In genomic region chr1:160795951-160796383, GRCh38 we compare ENCODE assay signal across 8 cellular contexts. TPM values are rescaled to one million over a fixed set of nuclear protein-coding genes. Genes with fewer than 3 reads are reported as not detected.
A peak's percentile ranks its signal among the peaks of the same experiment; 100 is the strongest.
DNase-seq lines count a peak whose midpoint lies in the region; ATAC-seq and TF ChIP-seq lines count a peak whose summit lies in the region.

LY9 (plus strand) TSS chr1:160796174; CDS start chr1:160796188, 14 bp downstream.

- POLR2A ChIA-PET in activated CD4-positive, alpha-beta memory T cell treated with anti-CD3 and anti-CD28 coated beads for 36 hours (lab: Charles Lee): interaction anchor here (0.7 to 4.0 kb wide), 9 partner anchors 14 to 273 kb away, joined by 3 to 23 read pairs (median 5); no protein-coding TSS in a partner anchor

- in situ Hi-C loops in G401 (cut with HindIII; ENCODE audit: low sequenced_read_pairs): no loop called here

- TF ChIP-seq EP300 in upper lobe of left lung (IDR thresholded peaks at IDR 0.05): no peak

- ATAC-seq in GM19397 (IDR thresholded peaks at IDR 0.05; ENCODE audit: unreplicated experiment): peak; percentile 72
- ATAC-seq in HG03354 (IDR thresholded peaks at IDR 0.05; ENCODE audit: poor library complexity, severe bottlenecking, unreplicated experiment): peak; percentile 85
- peak; percentile 61 to 64 for ATAC-seq in upper lobe of left lung (ENCODE audit: low FRiP score in 2 of 2)

- peaks cover 61% of the 10 kb centered on the region for H3K4me1 Mint-ChIP-seq in activated CD4-positive, alpha-beta memory T cell treated with anti-CD3 and anti-CD28 coated beads for 36 hours (ENCODE audit: low read depth)
- H3K4me1 Mint-ChIP-seq in type B pancreatic cell (ENCODE audit: unreplicated experiment): no peaks in the 10 kb centered on the region

- no peaks in the 10 kb centered on the region for H3K36me3 ChIP-seq in upper lobe of left lung

- TF ChIP-seq CTCF in upper lobe of left lung (IDR thresholded peaks at IDR 0.05) (no peak), type B pancreatic cell (conservative IDR thresholded peaks at IDR 0.05) (no peak)

- H3K36me3 Mint-ChIP-seq in activated CD4-positive, alpha-beta memory T cell treated with anti-CD3 and anti-CD28 coated beads for 36 hours: no peaks in the 10 kb centered on the region
- H3K36me3 Mint-ChIP-seq in type B pancreatic cell: no peaks in the 10 kb centered on the region

- no peaks in the 10 kb centered on the region for H3K9me3 ChIP-seq in upper lobe of left lung

- CTCF ChIA-PET in activated CD4-positive, alpha-beta memory T cell treated with anti-CD3 and anti-CD28 coated beads for 36 hours (lab: Charles Lee): interaction anchor here (0.7 to 8.6 kb wide), 16 partner anchors 11 to 189 kb away, joined by 3 to 77 read pairs (median 5); no protein-coding TSS in a partner anchor

- WGBS in upper lobe of left lung, 2 donors: 79% methylated on average over 4 of the region's 4 CpGs

- peak within 1 kb of the TSS in 3 of 4 donors; percentile 6 to 50 (median 48) for H3K27ac ChIP-seq in upper lobe of left lung

- DNase-seq in activated CD4-positive, alpha-beta memory T cell treated with anti-CD3 and anti-CD28 coated beads for 36 hours: peak; percentile 90
- DNase-seq in mucosa of gallbladder (ENCODE audit: low spot score) (peak; percentile 49), upper lobe of left lung (peak in 1 of 2 donors; percentile 57), type B pancreatic cell (ENCODE audit: extremely low spot score, unreplicated experiment) (no peak), G401 (ENCODE audit: low spot score) (no peak), NCI-H748 treated with DMSO at 0.1 percent for 48 hours (lab: John Stamatoyannopoulos, UW) (no peak)

- H3K9me3 Mint-ChIP-seq in activated CD4-positive, alpha-beta memory T cell treated with anti-CD3 and anti-CD28 coated beads for 36 hours: no peaks in the 10 kb centered on the region
- no peaks in the 10 kb centered on the region for H3K9me3 Mint-ChIP-seq in type B pancreatic cell

- peak within 1 kb of the TSS; percentile 77 for H3K4me3 Mint-ChIP-seq in activated CD4-positive, alpha-beta memory T cell treated with anti-CD3 and anti-CD28 coated beads for 36 hours
- H3K4me3 Mint-ChIP-seq in type B pancreatic cell: no peak within 1 kb of the TSS

- peak within 1 kb of the TSS in 3 of 4 donors; percentile 7 to 27 (median 24) for H3K4me3 ChIP-seq in upper lobe of left lung

- no peaks in the 10 kb centered on the region for H3K27me3 Mint-ChIP-seq in activated CD4-positive, alpha-beta memory T cell treated with anti-CD3 and anti-CD28 coated beads for 36 hours
- no peaks in the 10 kb centered on the region for H3K27me3 Mint-ChIP-seq in type B pancreatic cell

- no peaks in the 10 kb centered on the region for H3K4me1 ChIP-seq in upper lobe of left lung

- TF ChIP-seq POLR2A in upper lobe of left lung (IDR thresholded peaks at IDR 0.05): peak in 2 of 4 donors; percentile 24 to 60

- intact Hi-C loops in activated CD4-positive, alpha-beta memory T cell treated with anti-CD3 and anti-CD28 coated beads for 36 hours (cut with micrococcal nuclease): loop anchor here (1.0 to 10.0 kb wide), 7 partner anchors 10 to 361 kb away; partner anchors contain the start of gene KLHDC9

- H3K27ac Mint-ChIP-seq in activated CD4-positive, alpha-beta memory T cell treated with anti-CD3 and anti-CD28 coated beads for 36 hours: peak within 1 kb of the TSS; percentile 88
- H3K27ac Mint-ChIP-seq in type B pancreatic cell: no peak within 1 kb of the TSS

- H3K27me3 ChIP-seq in upper lobe of left lung: no peaks in the 10 kb centered on the region

RNA-seq across cellular contexts. Expression of gene LY9, which starts in this region (rescaled TPM):
- total RNA-seq in activated CD4-positive, alpha-beta memory T cell treated with anti-CD3 and anti-CD28 coated beads for 36 hours: 1 to 10 TPM; 4.8 to 4.9 TPM
- total RNA-seq in mucosa of gallbladder (3.9 TPM), upper lobe of left lung (1 to 10 TPM in 5 of 6 donors, under 1 TPM in 1; 0.78 to 6.7 (median 2.3) TPM), type B pancreatic cell (ENCODE audit: low replicate concordance) (not detected in 2 replicates)
- total RNA-seq in G401 (2014; rRNA removed; shearing (Covaris generic)): not detected in 2 replicates

Comparison
In these comparisons a context has a peak if more than half of its experiments do, and no peak if none do; other contexts are left out.
1. DNase-seq: peak in activated CD4-positive, alpha-beta memory T cell treated with anti-CD3 and anti-CD28 coated beads for 36 hours (single experiment) and mucosa of gallbladder (single experiment); none in type B pancreatic cell (single experiment), G401 (single experiment) and NCI-H748 treated with DMSO at 0.1 percent for 48 hours (single experiment).
2. Peak in every context shown above with its lines, with median percentiles within 50 percentile points of each other: ATAC-seq.